14 cellular contexts compared by ENCODE assay signal in genomic region chr1:16014509-16015482, GRCh38. TPM values are rescaled to one million over a fixed set of nuclear protein-coding genes. Genes with fewer than 3 reads are reported as not detected.
DNase-seq lines count a peak whose midpoint lies in the region; ATAC-seq, FAIRE-seq and TF ChIP-seq lines count a peak whose summit lies in the region.
"Had no signal": no experiment of that assay in that cellular context is flagged by ENCODE, and none has a peak within 500 bp of the region (broad histone marks: within the 10 kb centered on the region; RNA-seq: fewer than 3 reads in every experiment).

No MANE protein-coding gene starts in this region.

- H3K4me3 ChIP-seq in adrenal gland (peak overlapping the region in 1 of 4 donors; percentile 53), HepG2 (replicated peaks in 1 of 3; ENCODE audit: insufficient read depth in 1 of 3, low read depth in 2 of 3, low read length in 3 of 3) (peak overlapping the region in 2 of 3 experiments; percentile 26 to 63; a peak in 3 of 6 replicates), testis (no peak overlapping the region), upper lobe of right lung (no peak overlapping the region)

- H3K36me3 ChIP-seq in adrenal gland (replicated peaks in 1 of 2) (no peaks in the 10 kb centered on the region), HepG2 (replicated peaks in 1 of 2; ENCODE audit: control insufficient read depth in 1 of 2, insufficient read depth in 2 of 2, low read length in 2 of 2) (no peaks in the 10 kb centered on the region), testis (ENCODE audit: low read depth, missing control alignments) (no peaks in the 10 kb centered on the region), upper lobe of right lung (no peaks in the 10 kb centered on the region)

- peak overlapping the region; percentile 1 to 97 (median 91) for H3K27ac ChIP-seq in adrenal gland
- no peak overlapping the region for H3K27ac ChIP-seq in HepG2 (ENCODE audit: extremely low read length, insufficient read depth, low read length)
- peak overlapping the region; percentile 68 to 88 for H3K27ac ChIP-seq in testis
- no peak overlapping the region for H3K27ac ChIP-seq in upper lobe of right lung

- WGBS in adrenal gland, 4 donors, result 51 to 67% (median 58%) methylated on average over 8 to 17 of the region's 17 CpGs
- WGBS in HepG2 (ENCODE audit: low lambda C conversion rate), result 24% methylated on average over 7 of the region's 17 CpGs
- 49 to 74% methylated on average over 7 to 17 of the region's 17 CpGs for WGBS in testis, 2 donors

- no peaks in the 10 kb centered on the region for H3K79me2 ChIP-seq in HepG2 (ENCODE audit: insufficient read depth, low read length)

- TF ChIP-seq CTCF in adrenal gland (IDR thresholded peaks at IDR 0.05) (no peak), HepG2 (CRISPR knock-in tag; IDR thresholded peaks at IDR 0.05) (no peak), testis (IDR thresholded peaks at IDR 0.05) (no peak), upper lobe of right lung (IDR thresholded peaks at IDR 0.05) (no peak)

- H2AFZ ChIP-seq in HepG2 (ENCODE audit: low read length), result no peak overlapping the region

- ATAC-seq in HepG2 (peak; percentile 9; the same call in 1 of the 3 replicates), upper lobe of right lung (no peak)

- peaks cover under 1% of the 10 kb centered on the region; the same call in 1 of the 2 replicates for H4K20me1 ChIP-seq in HepG2 (ENCODE audit: insufficient read depth, low read length)

- in situ Hi-C loops in HepG2 (cut with HindIII; ENCODE audit: extremely low pct_ligation_motif_present, low pct_unique_long_range_greater_than_20kb), result loop anchor here (5.0 kb wide), 1 partner anchor 33 kb away; no protein-coding TSS in a partner anchor

- H3K4me1 ChIP-seq in adrenal gland (replicated peaks in 1 of 2) (peaks cover 74 to 75% of the 10 kb centered on the region in 2 donors), HepG2 (ENCODE audit: insufficient read depth, low read length) (peaks cover 73% of the 10 kb centered on the region), testis (peaks cover 74% of the 10 kb centered on the region), upper lobe of right lung (peaks cover 32% of the 10 kb centered on the region)

- peak; percentile 0 to 34 for TF ChIP-seq POLR2A in adrenal gland (IDR thresholded peaks at IDR 0.05)
- TF ChIP-seq POLR2A in HepG2 (IDR thresholded peaks at IDR 0.05; ENCODE audit: insufficient read depth in 1 of 2, low read depth in 2 of 2, low read length in 2 of 2), result peak in 1 of 2 experiments; percentile 39; a peak in 1 of 4 replicates
- no peak for TF ChIP-seq POLR2A in testis (IDR thresholded peaks at IDR 0.05)

- H3K9ac ChIP-seq in HepG2 (ENCODE audit: insufficient read depth, low read depth, low read length), result no peak overlapping the region; the same call in 1 of the 2 replicates

- intact Hi-C loops in adrenal gland (cut with DNase I) (loop anchor here in 1 of 2 donors (5.0 to 10.0 kb wide), 2 partner anchors 43 to 170 kb away; no protein-coding TSS in a partner anchor), HepG2 (cut with micrococcal nuclease; ENCODE audit: unreplicated experiment) (no loop called here), testis (cut with DNase I; ENCODE audit: low total_unique reads) (no loop called here), upper lobe of right lung (cut with DNase I) (no loop called here)

- POLR2A ChIA-PET in HepG2 (lab: Yijun Ruan, JAX), result interaction anchor here (1.0 kb wide), 1 partner anchor 214 kb away, joined by 3 read pairs; no protein-coding TSS in a partner anchor

- TF ChIP-seq RAD21 in HepG2 (CRISPR knock-in tag; IDR thresholded peaks at IDR 0.05), result no peak

- peak; percentile 19 for DNase-seq in SKM-1 treated with dmso at 0.1 percent for 144 hours (lab: John Stamatoyannopoulos, UW; ENCODE audit: unreplicated experiment)
- no peak for DNase-seq in SKM-1 (lab: John Stamatoyannopoulos, UW; ENCODE audit: unreplicated experiment)
- DNase-seq in adrenal gland, result peak; percentile 81 to 90 (median 86)
- DNase-seq in HepG2 (ENCODE audit: low spot score), result no peak
- peak; percentile 86 for DNase-seq in testis
- no peak for DNase-seq in stimulated activated naive CD4-positive, alpha-beta T cell treated with Interleukin-2 at 50 U/mL for 16 hours (lab: John Stamatoyannopoulos, UW)
- no peak for DNase-seq in upper lobe of right lung
- no peak for DNase-seq in GM03348 (ENCODE audit: low spot score)
- DNase-seq: ACHN; activated CD8-positive, alpha-beta memory T cell treated with anti-CD3 and anti-CD28 coated beads, Interleukin-2, amount 50 U/mL, for 48 hours; dermis blood vessel endothelial cell; NCI-H1436; SIG-M5 had no signal

- no peak for FAIRE-seq in HepG2 (lab: Jason Lieb, UNC)

- H3K27me3 ChIP-seq in adrenal gland (no peaks in the 10 kb centered on the region), HepG2 (ENCODE audit: control insufficient read depth in 1 of 2, insufficient read depth in 2 of 2, low read length in 2 of 2) (peaks cover 9 to 63% of the 10 kb centered on the region in 2 experiments; a peak in 4 of 5 replicates), testis (no peaks in the 10 kb centered on the region), upper lobe of right lung (no peaks in the 10 kb centered on the region)

- BruUV-seq in HepG2 (replicated peaks; lab: Mats Ljungman, UMichigan), result no TSS peak

- H3K9me3 ChIP-seq in adrenal gland (replicated peaks in 1 of 3) (no peaks in the 10 kb centered on the region), HepG2 (ENCODE audit: low read length) (no peaks in the 10 kb centered on the region), testis (no peaks in the 10 kb centered on the region), upper lobe of right lung (no peaks in the 10 kb centered on the region)

- TF ChIP-seq EP300 in HepG2 (IDR thresholded peaks at IDR 0.05; ENCODE audit: low read depth in 2 of 2, low read length in 2 of 2) (no peak; a peak in 1 of 4 replicates), HepG2 (CRISPR knock-in tag; IDR thresholded peaks at IDR 0.05; ENCODE audit: borderline replicate concordance) (no peak)

- peak overlapping the region; percentile 71 for H3K4me2 ChIP-seq in HepG2 (ENCODE audit: low read depth, low read length)

- CTCF ChIA-PET in HepG2 (lab: Yijun Ruan, JAX; ENCODE audit: low intra/inter-chr PET ratio, low total read pairs), result no interaction called here

RNA-seq across cellular contexts. Expression of gene HSPB7, which starts 3.0 kb away (rescaled TPM):
- total RNA-seq in adrenal gland (100 to 1,000 TPM in 4 of 8 donors, 10 to 100 TPM in 4; 13.4 to 633 (median 92.8) TPM), HepG2 (2016; rRNA removed; fragmentation: Illumina TruSeq; extraction: Trizol) (not detected in 2 replicates), testis (10 to 100 TPM in 1 of 2 donors, 1 to 10 TPM in 1; 9.0 to 11.7 TPM), upper lobe of right lung (10.7 TPM)
- polyA plus RNA-seq in adrenal gland (100 to 1,000 TPM in 1 of 3 donors, 10 to 100 TPM in 2; 52.7 to 488 (median 90.1) TPM), HepG2 (2011; rRNA removed) (0.10 and 0.20 TPM in 2 replicates), testis (ENCODE audit: insufficient read depth, low read depth, low replicate concordance) (31.2 TPM)
- not detected in 2 replicates for total RNA-seq in HepG2 (2016; cell fraction: cytosol; rRNA removed; fragmentation: Illumina TruSeq; extraction: Trizol; ENCODE audit: low read depth)
- total RNA-seq in HepG2 (2016; cell fraction: insoluble cytoplasmic fraction; rRNA removed; fragmentation: Illumina TruSeq; extraction: Trizol), result not detected in 2 replicates
- total RNA-seq in HepG2 (2016; cell fraction: membrane; rRNA removed; fragmentation: Illumina TruSeq; extraction: Trizol), result not detected in 2 replicates
- not detected in 2 replicates for total RNA-seq in HepG2 (2016; cell fraction: nucleus; rRNA removed; fragmentation: Illumina TruSeq; extraction: Trizol)
- 0.05 and 0.16 TPM in 2 replicates for polyA plus RNA-seq in HepG2 (2011; cell fraction: cytosol; rRNA removed)
- polyA plus RNA-seq in HepG2 (2011; cell fraction: nucleus; rRNA removed), result 0.31 and 0.32 TPM in 2 replicates
- polyA plus RNA-seq in HepG2 (2012), result 0.20 TPM in 2 replicates
- not detected in 2 replicates for polyA plus RNA-seq in HepG2 (2016; cell fraction: cytosol; fragmentation: Illumina TruSeq; extraction: Trizol; ENCODE audit: low read depth)
- not detected in 2 replicates for polyA plus RNA-seq in HepG2 (2016; cell fraction: insoluble cytoplasmic fraction; fragmentation: Illumina TruSeq; extraction: Trizol; ENCODE audit: low read depth)
- not detected in 2 replicates for polyA plus RNA-seq in HepG2 (2016; cell fraction: membrane; fragmentation: Illumina TruSeq; extraction: Trizol; ENCODE audit: low read depth)
- not detected in 2 replicates for polyA plus RNA-seq in HepG2 (2016; cell fraction: nucleus; fragmentation: Illumina TruSeq; extraction: Trizol; ENCODE audit: insufficient read depth, low read depth)
- polyA minus RNA-seq in HepG2 (2011; rRNA and poly(A)+ RNA removed; ENCODE audit: low replicate concordance), result 0.47 TPM in 1 of 2 replicates, not detected in the other
- not detected in 2 replicates for polyA minus RNA-seq in HepG2 (2011; cell fraction: cytosol; rRNA and poly(A)+ RNA removed)
- 0.50 TPM in 1 of 2 replicates, not detected in the other for polyA minus RNA-seq in HepG2 (2011; cell fraction: nucleus; rRNA and poly(A)+ RNA removed)
- total RNA-seq: dermis blood vessel endothelial cell had no signal

RNA-seq across cellular contexts. Expression of gene CLCNKA, which starts 7.0 kb away (rescaled TPM):
- total RNA-seq in adrenal gland, result 1 to 10 TPM in 5 of 8 donors, under 1 TPM in 3; 0.18 to 4.9 (median 1.7) TPM
- polyA plus RNA-seq in adrenal gland, result 10 to 100 TPM in 1 of 3 donors, 1 to 10 TPM in 2; 1.5 to 52.5 (median 8.2) TPM
- total RNA-seq in HepG2 (2016; rRNA removed; fragmentation: Illumina TruSeq; extraction: Trizol), result not detected in 2 replicates
- not detected in 2 replicates for total RNA-seq in HepG2 (2016; cell fraction: cytosol; rRNA removed; fragmentation: Illumina TruSeq; extraction: Trizol; ENCODE audit: low read depth)
- total RNA-seq in HepG2 (2016; cell fraction: insoluble cytoplasmic fraction; rRNA removed; fragmentation: Illumina TruSeq; extraction: Trizol), result not detected in 2 replicates
- not detected in 2 replicates for total RNA-seq in HepG2 (2016; cell fraction: membrane; rRNA removed; fragmentation: Illumina TruSeq; extraction: Trizol)
- not detected in 2 replicates for total RNA-seq in HepG2 (2016; cell fraction: nucleus; rRNA removed; fragmentation: Illumina TruSeq; extraction: Trizol)
- polyA plus RNA-seq in HepG2 (2011; rRNA removed), result 0.03 and 0.07 TPM in 2 replicates
- polyA plus RNA-seq in HepG2 (2011; cell fraction: cytosol; rRNA removed), result not detected in 2 replicates
- polyA plus RNA-seq in HepG2 (2011; cell fraction: nucleus; rRNA removed), result 0.47 and 1.8 TPM in 2 replicates
- 0.25 TPM in 1 of 2 replicates, not detected in the other for polyA plus RNA-seq in HepG2 (2012)
- polyA plus RNA-seq in HepG2 (2016; cell fraction: cytosol; fragmentation: Illumina TruSeq; extraction: Trizol; ENCODE audit: low read depth), result not detected in 2 replicates
- polyA plus RNA-seq in HepG2 (2016; cell fraction: insoluble cytoplasmic fraction; fragmentation: Illumina TruSeq; extraction: Trizol; ENCODE audit: low read depth), result not detected in 2 replicates
- not detected in 2 replicates for polyA plus RNA-seq in HepG2 (2016; cell fraction: membrane; fragmentation: Illumina TruSeq; extraction: Trizol; ENCODE audit: low read depth)
- not detected in 2 replicates for polyA plus RNA-seq in HepG2 (2016; cell fraction: nucleus; fragmentation: Illumina TruSeq; extraction: Trizol; ENCODE audit: insufficient read depth, low read depth)
- polyA minus RNA-seq in HepG2 (2011; rRNA and poly(A)+ RNA removed; ENCODE audit: low replicate concordance), result 0.88 TPM in 1 of 2 replicates, not detected in the other
- polyA minus RNA-seq in HepG2 (2011; cell fraction: cytosol; rRNA and poly(A)+ RNA removed), result not detected in 2 replicates
- 0.75 and 2.3 TPM in 2 replicates for polyA minus RNA-seq in HepG2 (2011; cell fraction: nucleus; rRNA and poly(A)+ RNA removed)
- 1 to 10 TPM; 6.5 to 6.9 TPM for total RNA-seq in testis
- polyA plus RNA-seq in testis (ENCODE audit: insufficient read depth, low read depth, low replicate concordance), result 9.9 TPM
- not detected for total RNA-seq in upper lobe of right lung
- total RNA-seq: dermis blood vessel endothelial cell had no signal

RNA-seq across cellular contexts. Expression of gene SRARP, which starts 10.8 kb away (rescaled TPM):
- total RNA-seq in adrenal gland, result not detected
- not detected for polyA plus RNA-seq in adrenal gland
- 3.5 and 4.0 TPM in 2 replicates for total RNA-seq in HepG2 (2016; rRNA removed; fragmentation: Illumina TruSeq; extraction: Trizol)
- total RNA-seq in HepG2 (2016; cell fraction: cytosol; rRNA removed; fragmentation: Illumina TruSeq; extraction: Trizol; ENCODE audit: low read depth), result 1.8 and 2.0 TPM in 2 replicates
- 3.9 and 4.6 TPM in 2 replicates for total RNA-seq in HepG2 (2016; cell fraction: insoluble cytoplasmic fraction; rRNA removed; fragmentation: Illumina TruSeq; extraction: Trizol)
- total RNA-seq in HepG2 (2016; cell fraction: membrane; rRNA removed; fragmentation: Illumina TruSeq; extraction: Trizol), result 2.3 and 2.5 TPM in 2 replicates
- 2.1 and 2.3 TPM in 2 replicates for total RNA-seq in HepG2 (2016; cell fraction: nucleus; rRNA removed; fragmentation: Illumina TruSeq; extraction: Trizol)
- 10.5 and 12.8 TPM in 2 replicates for polyA plus RNA-seq in HepG2 (2011; rRNA removed)
- polyA plus RNA-seq in HepG2 (2011; cell fraction: cytosol; rRNA removed), result 6.1 and 9.4 TPM in 2 replicates
- 6.1 and 6.7 TPM in 2 replicates for polyA plus RNA-seq in HepG2 (2011; cell fraction: nucleus; rRNA removed)
- 5.5 and 6.6 TPM in 2 replicates for polyA plus RNA-seq in HepG2 (2012)
- 1.3 and 1.6 TPM in 2 replicates for polyA plus RNA-seq in HepG2 (2016; cell fraction: cytosol; fragmentation: Illumina TruSeq; extraction: Trizol; ENCODE audit: low read depth)
- polyA plus RNA-seq in HepG2 (2016; cell fraction: insoluble cytoplasmic fraction; fragmentation: Illumina TruSeq; extraction: Trizol; ENCODE audit: low read depth), result 4.9 and 5.4 TPM in 2 replicates
- polyA plus RNA-seq in HepG2 (2016; cell fraction: membrane; fragmentation: Illumina TruSeq; extraction: Trizol; ENCODE audit: low read depth), result 1.8 TPM in 2 replicates
- polyA plus RNA-seq in HepG2 (2016; cell fraction: nucleus; fragmentation: Illumina TruSeq; extraction: Trizol; ENCODE audit: insufficient read depth, low read depth), result 2.9 and 3.2 TPM in 2 replicates
- 14.4 TPM in 1 of 2 replicates, not detected in the other for polyA minus RNA-seq in HepG2 (2011; rRNA and poly(A)+ RNA removed; ENCODE audit: low replicate concordance)
- 4.5 and 6.6 TPM in 2 replicates for polyA minus RNA-seq in HepG2 (2011; cell fraction: cytosol; rRNA and poly(A)+ RNA removed)
- polyA minus RNA-seq in HepG2 (2011; cell fraction: nucleus; rRNA and poly(A)+ RNA removed), result 11.3 and 12.3 TPM in 2 replicates
- under 1 TPM in 1 of 2 donors, not detected in 1; 0.16 TPM for total RNA-seq in testis
- not detected for polyA plus RNA-seq in testis (ENCODE audit: insufficient read depth, low read depth, low replicate concordance)
- not detected for total RNA-seq in upper lobe of right lung
- total RNA-seq: omental fat pad had no signal

RNA-seq across cellular contexts. Expression of gene CLCNKB, which starts 28.8 kb away (rescaled TPM):
- total RNA-seq in adrenal gland, result 1 to 10 TPM in 7 of 8 donors, under 1 TPM in 1; 0.69 to 9.9 (median 2.9) TPM
- polyA plus RNA-seq in adrenal gland, result 1 to 10 TPM in 2 of 3 donors, under 1 TPM in 1; 0.88 to 4.4 (median 2.4) TPM
- total RNA-seq in HepG2 (2016; rRNA removed; fragmentation: Illumina TruSeq; extraction: Trizol), result not detected in 2 replicates
- total RNA-seq in HepG2 (2016; cell fraction: cytosol; rRNA removed; fragmentation: Illumina TruSeq; extraction: Trizol; ENCODE audit: low read depth), result not detected in 2 replicates
- total RNA-seq in HepG2 (2016; cell fraction: insoluble cytoplasmic fraction; rRNA removed; fragmentation: Illumina TruSeq; extraction: Trizol), result not detected in 2 replicates
- not detected in 2 replicates for total RNA-seq in HepG2 (2016; cell fraction: membrane; rRNA removed; fragmentation: Illumina TruSeq; extraction: Trizol)
- total RNA-seq in HepG2 (2016; cell fraction: nucleus; rRNA removed; fragmentation: Illumina TruSeq; extraction: Trizol), result not detected in 2 replicates
- polyA plus RNA-seq in HepG2 (2011; rRNA removed), result 0.04 TPM in 1 of 2 replicates, not detected in the other
- not detected in 2 replicates for polyA plus RNA-seq in HepG2 (2011; cell fraction: cytosol; rRNA removed)
- 0.09 and 0.13 TPM in 2 replicates for polyA plus RNA-seq in HepG2 (2011; cell fraction: nucleus; rRNA removed)
- 0.08 TPM in 1 of 2 replicates, not detected in the other for polyA plus RNA-seq in HepG2 (2012)
- polyA plus RNA-seq in HepG2 (2016; cell fraction: cytosol; fragmentation: Illumina TruSeq; extraction: Trizol; ENCODE audit: low read depth), result not detected in 2 replicates
- not detected in 2 replicates for polyA plus RNA-seq in HepG2 (2016; cell fraction: insoluble cytoplasmic fraction; fragmentation: Illumina TruSeq; extraction: Trizol; ENCODE audit: low read depth)
- polyA plus RNA-seq in HepG2 (2016; cell fraction: membrane; fragmentation: Illumina TruSeq; extraction: Trizol; ENCODE audit: low read depth), result not detected in 2 replicates
- not detected in 2 replicates for polyA plus RNA-seq in HepG2 (2016; cell fraction: nucleus; fragmentation: Illumina TruSeq; extraction: Trizol; ENCODE audit: insufficient read depth, low read depth)
- not detected in 2 replicates for polyA minus RNA-seq in HepG2 (2011; rRNA and poly(A)+ RNA removed; ENCODE audit: low replicate concordance)
- not detected in 2 replicates for polyA minus RNA-seq in HepG2 (2011; cell fraction: cytosol; rRNA and poly(A)+ RNA removed)
- not detected in 2 replicates for polyA minus RNA-seq in HepG2 (2011; cell fraction: nucleus; rRNA and poly(A)+ RNA removed)
- 1 to 10 TPM; 3.7 to 4.2 TPM for total RNA-seq in testis
- polyA plus RNA-seq in testis (ENCODE audit: insufficient read depth, low read depth, low replicate concordance), result 2.3 TPM
- 0.35 TPM for total RNA-seq in upper lobe of right lung

RNA-seq across cellular contexts. Expression of gene ZBTB17, which starts 38.9 kb away (rescaled TPM):
- 10 to 100 TPM; 26.8 to 50.2 (median 33.7) TPM for total RNA-seq in adrenal gland
- 100 to 1,000 TPM in 2 of 3 donors, 1 to 10 TPM in 1; 8.0 to 172 (median 114) TPM for polyA plus RNA-seq in adrenal gland
- 10.1 and 16.7 TPM in 2 replicates for total RNA-seq in HepG2 (2016; rRNA removed; fragmentation: Illumina TruSeq; extraction: Trizol)
- 7.6 and 9.2 TPM in 2 replicates for total RNA-seq in HepG2 (2016; cell fraction: cytosol; rRNA removed; fragmentation: Illumina TruSeq; extraction: Trizol; ENCODE audit: low read depth)
- total RNA-seq in HepG2 (2016; cell fraction: insoluble cytoplasmic fraction; rRNA removed; fragmentation: Illumina TruSeq; extraction: Trizol), result 11.2 and 19.1 TPM in 2 replicates
- total RNA-seq in HepG2 (2016; cell fraction: membrane; rRNA removed; fragmentation: Illumina TruSeq; extraction: Trizol), result 9.9 and 11.1 TPM in 2 replicates
- 17.0 and 18.5 TPM in 2 replicates for total RNA-seq in HepG2 (2016; cell fraction: nucleus; rRNA removed; fragmentation: Illumina TruSeq; extraction: Trizol)
- polyA plus RNA-seq in HepG2 (2011; rRNA removed), result 17.0 and 21.0 TPM in 2 replicates
- polyA plus RNA-seq in HepG2 (2011; cell fraction: cytosol; rRNA removed), result 10.1 and 18.8 TPM in 2 replicates
- polyA plus RNA-seq in HepG2 (2011; cell fraction: nucleus; rRNA removed), result 96.3 and 129 TPM in 2 replicates
- 7.7 and 12.7 TPM in 2 replicates for polyA plus RNA-seq in HepG2 (2012)
- polyA plus RNA-seq in HepG2 (2016; cell fraction: cytosol; fragmentation: Illumina TruSeq; extraction: Trizol; ENCODE audit: low read depth), result 3.5 and 3.6 TPM in 2 replicates
- 11.1 and 12.0 TPM in 2 replicates for polyA plus RNA-seq in HepG2 (2016; cell fraction: insoluble cytoplasmic fraction; fragmentation: Illumina TruSeq; extraction: Trizol; ENCODE audit: low read depth)
- 6.7 and 7.4 TPM in 2 replicates for polyA plus RNA-seq in HepG2 (2016; cell fraction: membrane; fragmentation: Illumina TruSeq; extraction: Trizol; ENCODE audit: low read depth)
- polyA plus RNA-seq in HepG2 (2016; cell fraction: nucleus; fragmentation: Illumina TruSeq; extraction: Trizol; ENCODE audit: insufficient read depth, low read depth), result 36.9 and 37.2 TPM in 2 replicates
- 46.0 and 46.5 TPM in 2 replicates for polyA minus RNA-seq in HepG2 (2011; rRNA and poly(A)+ RNA removed; ENCODE audit: low replicate concordance)
- 6.1 and 9.8 TPM in 2 replicates for polyA minus RNA-seq in HepG2 (2011; cell fraction: cytosol; rRNA and poly(A)+ RNA removed)
- polyA minus RNA-seq in HepG2 (2011; cell fraction: nucleus; rRNA and poly(A)+ RNA removed), result 14.4 and 22.9 TPM in 2 replicates
- 10 to 100 TPM; 60.2 to 65.8 TPM for total RNA-seq in testis
- 53.6 TPM for polyA plus RNA-seq in testis (ENCODE audit: insufficient read depth, low read depth, low replicate concordance)
- 42.3 TPM for total RNA-seq in upper lobe of right lung

Comparison
In these comparisons a context has a peak if more than half of its experiments do, and no peak if none do; other contexts are left out.
1. DNase-seq: peak in SKM-1 treated with dmso at 0.1 percent for 144 hours (single experiment), adrenal gland (7 of 7) and testis (single experiment); none in SKM-1 (single experiment), HepG2 (single experiment), stimulated activated naive CD4-positive, alpha-beta T cell treated with Interleukin-2 at 50 U/mL for 16 hours (single experiment), upper lobe of right lung (single experiment) and GM03348 (single experiment).
2. H3K27ac ChIP-seq: peak in adrenal gland (5 of 5) and testis (2 of 2); none in HepG2 (single experiment) and upper lobe of right lung (single experiment).
3. H3K4me3 ChIP-seq: peak in HepG2 (2 of 3); none in testis (0 of 2) and upper lobe of right lung (single experiment).
4. RNA of gene HSPB7, which starts 3.0 kb away (total RNA-seq): 13.4 to 633 TPM in adrenal gland, 9.0 to 11.7 TPM in testis and 10.7 TPM in upper lobe of right lung (single experiment); not detected in HepG2; every median in the first group is over 4 times any median in the second.